Comparison of ENCODE assay signal across 9 cellular contexts in the genomic region with DNA sequence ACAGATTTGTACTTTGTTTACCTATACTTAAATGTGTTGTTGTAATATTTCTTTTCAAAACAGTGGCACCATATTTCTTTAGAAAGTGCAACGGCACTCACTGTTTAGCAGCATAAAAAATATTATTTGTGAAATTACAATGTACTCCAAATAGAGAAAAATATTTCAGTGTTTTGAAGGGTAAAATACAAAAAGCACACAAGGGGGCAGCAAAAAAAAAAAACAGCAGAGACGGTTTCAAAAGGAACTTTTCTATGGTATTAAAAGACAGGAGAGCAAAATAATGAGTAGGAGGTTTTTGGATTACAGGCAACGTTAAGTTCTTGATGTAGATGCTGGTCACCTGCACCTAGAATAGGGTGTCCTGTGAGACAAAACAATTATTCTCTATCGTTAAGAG. TPM values are rescaled to one million over a fixed set of nuclear protein-coding genes. Genes with fewer than 3 reads are reported as not detected.
DNase-seq lines count a peak whose midpoint lies in the region; ATAC-seq, FAIRE-seq and TF ChIP-seq lines count a peak whose summit lies in the region.
"Had no signal": no experiment of that assay in that cellular context is flagged by ENCODE, and none has a peak within 500 bp of the region (broad histone marks: within the 10 kb centered on the region; RNA-seq: fewer than 3 reads in every experiment).

No MANE protein-coding gene starts in this region.

- no peak for DNase-seq in AG04450 (ENCODE audit: low read depth, low spot score)
- DNase-seq in GM19239 (ENCODE audit: insufficient read length, low spot score): no peak
- DNase-seq in activated B cell treated with CpG ODN at 0.5 μM for 24 hours: no peak
- no peak for DNase-seq in central memory CD4-positive, alpha-beta T cell
- DNase-seq in SIG-M5 (lab: John Stamatoyannopoulos, UW): no peak
- DNase-seq in MG63: no peak
- DNase-seq: cerebellar nuclear complex had no signal

- ATAC-seq in activated B cell treated with CpG ODN at 0.5 μM for 24 hours (ENCODE audit: low read depth) (no peak), HG03097 (IDR thresholded peaks at IDR 0.05; ENCODE audit: low FRiP score, unreplicated experiment) (no peak)

- no peaks in the 10 kb centered on the region for H3K9me3 Mint-ChIP-seq in activated B cell treated with CpG ODN at 0.5 μM for 24 hours

- H3K4me1 ChIP-seq in iPS-15b (ENCODE audit: control insufficient read depth, insufficient read depth, low read length): no peaks in the 10 kb centered on the region

- H3K36me3 ChIP-seq in iPS-15b (ENCODE audit: control insufficient read depth, insufficient read depth, low read length) (no peaks in the 10 kb centered on the region), MG63 (no peaks in the 10 kb centered on the region)

- TF ChIP-seq CTCF in AG04450 (IDR thresholded peaks at IDR 0.05; ENCODE audit: low read depth, low read length) (peak; percentile 45), activated B cell treated with CpG ODN at 0.5 μM for 24 hours (IDR thresholded peaks at IDR 0.05) (no peak)

- H3K9ac ChIP-seq in iPS-15b (ENCODE audit: low read depth, low read length): no peak overlapping the region

- peak overlapping the region; percentile 35 for H3K27ac Mint-ChIP-seq in activated B cell treated with CpG ODN at 0.5 μM for 24 hours

- H3K27me3 Mint-ChIP-seq in activated B cell treated with CpG ODN at 0.5 μM for 24 hours: peaks cover 12% of the 10 kb centered on the region

- H3K36me3 Mint-ChIP-seq in activated B cell treated with CpG ODN at 0.5 μM for 24 hours (ENCODE audit: low read depth): no peaks in the 10 kb centered on the region

- intact Hi-C loops in activated B cell treated with CpG ODN at 0.5 μM for 24 hours (cut with micrococcal nuclease): no loop called here

- H3K4me3 Mint-ChIP-seq in activated B cell treated with CpG ODN at 0.5 μM for 24 hours: no peak overlapping the region

- no peaks in the 10 kb centered on the region for H3K9me3 ChIP-seq in AG04450 (ENCODE audit: control insufficient read depth, insufficient read depth, low read length)
- no peaks in the 10 kb centered on the region for H3K9me3 ChIP-seq in iPS-15b (ENCODE audit: control insufficient read depth, insufficient read depth, low read length)
- no peaks in the 10 kb centered on the region for H3K9me3 ChIP-seq in MG63

- CTCF ChIA-PET in AG04450 (lab: Charles Lee) (no interaction called here), activated B cell treated with CpG ODN at 0.5 μM for 24 hours (lab: Charles Lee) (no interaction called here)

- no peaks in the 10 kb centered on the region for H3K27me3 ChIP-seq in AG04450 (ENCODE audit: control insufficient read depth, insufficient read depth, low read length)
- H3K27me3 ChIP-seq in iPS-15b (ENCODE audit: control insufficient read depth, insufficient read depth, low read length): no peaks in the 10 kb centered on the region
- no peaks in the 10 kb centered on the region for H3K27me3 ChIP-seq in MG63

- H3K27ac ChIP-seq in AG04450 (ENCODE audit: low read depth, low read length): no peak overlapping the region

- H3K4me1 Mint-ChIP-seq in activated B cell treated with CpG ODN at 0.5 μM for 24 hours: peaks cover 10% of the 10 kb centered on the region

- peak; percentile 60 for FAIRE-seq in GM19239 (lab: Jason Lieb, UNC)

- POLR2A ChIA-PET in AG04450 (lab: Yijun Ruan, JAX): no interaction called here
- POLR2A ChIA-PET in activated B cell treated with CpG ODN at 0.5 μM for 24 hours (lab: Charles Lee): no interaction called here

- H3K4me3 ChIP-seq in AG04450 (ENCODE audit: low read depth, low read length) (peak overlapping the region; percentile 63), iPS-15b (ENCODE audit: low read depth, low read length) (peak overlapping the region; percentile 83), MG63 (no peak overlapping the region)

RNA-seq across cellular contexts. Expression of gene NUDT11, which starts 2.0 kb away (rescaled TPM):
- polyA plus RNA-seq in AG04450 (2011; rRNA removed): 17.4 and 20.2 TPM in 2 replicates
- 6.0 and 10.2 TPM in 2 replicates for polyA minus RNA-seq in AG04450 (2011; rRNA and poly(A)+ RNA removed)
- total RNA-seq in activated B cell treated with CpG ODN at 0.5 μM for 24 hours: 0.29 TPM in 1 of 2 replicates, not detected in the other
- 1.0 and 3.3 TPM in 2 replicates for total RNA-seq in MG63 (2014; rRNA removed; shearing (Covaris generic); ENCODE audit: low replicate concordance)
